ENCODE assay signal across 8 cellular contexts in the genomic region with DNA sequence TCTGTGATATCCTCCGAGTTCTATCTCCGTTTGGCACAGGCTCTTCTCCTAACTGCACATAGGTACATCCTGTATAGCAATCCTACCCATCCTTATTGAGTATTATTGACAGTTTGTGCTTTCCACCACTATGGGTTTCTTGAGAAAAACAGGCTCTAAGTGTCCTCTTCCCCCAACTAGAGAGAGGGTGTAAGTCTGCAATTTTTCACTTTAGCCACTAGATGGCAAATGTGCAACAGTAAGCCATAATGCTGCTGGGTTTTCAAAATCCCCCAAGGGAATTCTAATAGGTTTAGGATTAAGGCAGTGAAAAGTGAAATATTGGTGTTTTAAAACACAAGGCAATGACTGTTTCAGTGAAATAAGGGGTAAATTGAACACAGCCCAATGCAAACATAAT.
DNase-seq lines count a peak whose midpoint lies in the region; ATAC-seq and TF ChIP-seq lines count a peak whose summit lies in the region.

No MANE protein-coding gene starts in this region.

- H3K36me3 ChIP-seq in effector memory CD4-positive, alpha-beta T cell (ENCODE audit: control insufficient read depth, insufficient read depth, low read length): no peaks in the 10 kb centered on the region

- ATAC-seq in GM21528 (IDR thresholded peaks at IDR 0.05; ENCODE audit: low FRiP score, unreplicated experiment): peak; percentile 72

- H3K27ac ChIP-seq in VCaP: no peak overlapping the region
- H3K27ac ChIP-seq in effector memory CD4-positive, alpha-beta T cell (ENCODE audit: insufficient read depth, low read length, poor library complexity, severe bottlenecking): no peak overlapping the region

- H3K27me3 ChIP-seq in effector memory CD4-positive, alpha-beta T cell (replicated peaks; ENCODE audit: control insufficient read depth, insufficient read depth, low read length, poor library complexity, severe bottlenecking): no peaks in the 10 kb centered on the region

- TF ChIP-seq EP300 in Ishikawa (IDR thresholded peaks at IDR 0.05; ENCODE audit: borderline replicate concordance): no peak

- TF ChIP-seq CTCF in VCaP (conservative IDR thresholded peaks at IDR 0.05): peak; percentile 63

- peak; percentile 48 for TF ChIP-seq RAD21 in Ishikawa (IDR thresholded peaks at IDR 0.05; ENCODE audit: low read depth)

- no peaks in the 10 kb centered on the region for H3K4me1 ChIP-seq in effector memory CD4-positive, alpha-beta T cell (ENCODE audit: control insufficient read depth, insufficient read depth, low read length, poor library complexity, severe bottlenecking)

- no peaks in the 10 kb centered on the region for H3K9me3 ChIP-seq in effector memory CD4-positive, alpha-beta T cell (ENCODE audit: control insufficient read depth, low read length)

- no peak overlapping the region for H3K4me3 ChIP-seq in effector memory CD4-positive, alpha-beta T cell (ENCODE audit: insufficient read depth, low read depth, low read length, poor library complexity, severe bottlenecking)

- DNase-seq in DMS153 treated with DMSO at 0.1 percent for 48 hours (lab: John Stamatoyannopoulos, UW; ENCODE audit: unreplicated experiment) (peak; percentile 0), DMS153 (lab: John Stamatoyannopoulos, UW) (no peak), left kidney (ENCODE audit: low read depth, low spot score) (peak; percentile 43)
- no peak for DNase-seq in activated CD4-positive, alpha-beta T cell treated with anti-CD3 and anti-CD28 coated beads, Interleukin-2, amount 50 U/mL, for 1 hour
- no peak for DNase-seq in effector memory CD4-positive, alpha-beta T cell

TF ChIP-seq in Ishikawa, 13 proteins besides CTCF, POLR2A, EP300 and RAD21:
- TF ChIP-seq FOXM1 (IDR thresholded peaks at IDR 0.05; ENCODE audit: borderline replicate concordance, low read depth): no peak
- TF ChIP-seq MAX (IDR thresholded peaks at IDR 0.05): no peak
- no peak for TF ChIP-seq CREB1 (IDR thresholded peaks at IDR 0.05; ENCODE audit: low read depth)
- TF ChIP-seq REST (IDR thresholded peaks at IDR 0.05; ENCODE audit: low read depth): no peak
- no peak for TF ChIP-seq TEAD4 (IDR thresholded peaks at IDR 0.05)
- TF ChIP-seq TCF12 (IDR thresholded peaks at IDR 0.05; ENCODE audit: low read depth): no peak
- no peak for TF ChIP-seq YY1 (IDR thresholded peaks at IDR 0.05; ENCODE audit: low read depth)
- no peak for TF ChIP-seq EGR1 (IDR thresholded peaks at IDR 0.05)
- TF ChIP-seq USF1 (IDR thresholded peaks at IDR 0.05): no peak
- TF ChIP-seq NFIC (IDR thresholded peaks at IDR 0.05): no peak
- no peak for TF ChIP-seq ZBTB7A (IDR thresholded peaks at IDR 0.05; ENCODE audit: low read depth)
- no peak for TF ChIP-seq CEBPB (IDR thresholded peaks at IDR 0.05)

Comparison
In these comparisons a context has a peak if more than half of its experiments do, and no peak if none do; other contexts are left out.
1. DNase-seq: peak in DMS153 treated with DMSO at 0.1 percent for 48 hours (single experiment) and left kidney (single experiment); none in DMS153 (single experiment), activated CD4-positive, alpha-beta T cell treated with anti-CD3 and anti-CD28 coated beads, Interleukin-2, amount 50 U/mL, for 1 hour (single experiment) and effector memory CD4-positive, alpha-beta T cell (0 of 3).